In the genomic region with DNA sequence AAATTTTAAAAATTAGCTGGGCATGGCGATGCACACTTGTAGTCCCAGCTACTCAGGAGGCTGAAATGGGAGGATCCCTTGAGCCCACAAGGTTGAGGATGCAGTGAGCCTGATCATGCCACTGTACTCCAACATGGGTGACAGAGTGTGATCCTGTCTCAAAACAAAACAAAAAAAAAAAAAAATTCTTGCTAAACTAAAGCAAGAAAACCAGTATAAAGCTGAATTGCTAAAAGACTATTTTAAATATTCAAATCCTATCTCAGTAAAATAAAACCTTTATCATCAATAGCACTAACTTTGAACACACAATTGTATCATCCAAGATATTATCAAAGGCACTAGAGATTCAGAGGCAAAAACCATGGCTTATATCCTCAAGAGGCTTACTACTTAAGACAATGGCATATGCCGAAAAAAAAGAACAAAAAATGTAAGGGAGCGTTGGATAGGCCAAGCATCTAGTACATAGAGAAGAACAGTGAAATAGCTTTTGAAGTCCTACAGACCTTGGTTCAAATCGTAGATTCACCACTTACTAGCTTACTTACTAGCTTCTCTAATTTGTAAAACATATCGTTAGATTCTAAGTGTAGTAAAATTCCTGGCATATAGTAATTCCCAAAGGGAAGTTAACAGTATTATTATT, we compare ENCODE assay signal across 1 cellular context.
TF ChIP-seq lines count a peak whose summit lies in the region.

No MANE protein-coding gene starts in this region.

TF ChIP-seq in SK-N-SH, 30 proteins besides CTCF, POLR2A, EP300 and RAD21 (continued from another document):
- no peak for TF ChIP-seq RXRA (IDR thresholded peaks at IDR 0.05; ENCODE audit: borderline replicate concordance, low read depth)
- TF ChIP-seq NFIC (IDR thresholded peaks at IDR 0.05; ENCODE audit: borderline replicate concordance) = no peak
- no peak for TF ChIP-seq TAF1 (IDR thresholded peaks at IDR 0.05; ENCODE audit: borderline replicate concordance, low read depth, low read length)
- TF ChIP-seq NRF1 (IDR thresholded peaks at IDR 0.05; ENCODE audit: low read depth, low read length) = no peak
- no peak for TF ChIP-seq POLR2AphosphoS5 (IDR thresholded peaks at IDR 0.05; ENCODE audit: low read depth, low read length)
- no peak for TF ChIP-seq MXI1 (IDR thresholded peaks at IDR 0.05; ENCODE audit: low read depth, low read length)
- TF ChIP-seq RFX5 (IDR thresholded peaks at IDR 0.05; ENCODE audit: low read length) = no peak
